9 cellular contexts compared by ENCODE assay signal in the genomic region with DNA sequence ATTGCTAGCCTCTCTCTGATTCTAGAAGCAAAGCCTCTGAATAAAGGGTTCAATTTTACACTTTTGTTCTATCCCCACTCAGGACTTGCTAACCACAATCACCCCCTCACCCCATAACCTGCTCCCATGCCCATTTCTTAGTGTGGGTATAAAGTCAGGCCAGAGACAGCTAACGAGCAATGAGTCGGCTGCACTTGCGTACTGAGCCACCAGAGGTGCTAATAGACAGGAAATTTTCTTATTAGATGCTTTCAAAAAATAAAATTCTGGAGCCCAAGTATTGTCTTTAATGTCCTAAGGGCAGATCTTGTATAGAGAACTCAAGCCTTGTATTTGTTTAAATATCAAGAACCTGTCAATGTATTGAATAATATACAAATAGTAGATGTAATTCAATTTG.
DNase-seq lines count a peak whose midpoint lies in the region; ATAC-seq and TF ChIP-seq lines count a peak whose summit lies in the region.
"Had no signal": no experiment of that assay in that cellular context is flagged by ENCODE, and none has a peak within 500 bp of the region (broad histone marks: within the 10 kb centered on the region; RNA-seq: fewer than 3 reads in every experiment).

No MANE protein-coding gene starts in this region.

- ATAC-seq in GM18907 (IDR thresholded peaks at IDR 0.05; ENCODE audit: unreplicated experiment) (peak; percentile 75), HG03442 (IDR thresholded peaks at IDR 0.05; ENCODE audit: unreplicated experiment) (peak; percentile 61)
- ATAC-seq: activated CD8-positive, alpha-beta T cell treated with anti-CD3 and anti-CD28 coated beads for 36 hours had no signal

- no peak for DNase-seq in AG10803 (ENCODE audit: low read depth)
- peak; percentile 38 for DNase-seq in choroid plexus epithelial cell (ENCODE audit: low read depth)
- DNase-seq in NCI-H1105 (lab: John Stamatoyannopoulos, UW), result no peak
- DNase-seq in cardiac septum (ENCODE audit: low spot score), result no peak
- DNase-seq in stimulated activated CD4-positive, alpha-beta T cell treated with anti-CD3 and anti-CD28 coated beads, Interleukin-12 subunit alpha, Interleukin-12 subunit beta, amount 100 ng/mL, for 4 hours, result no peak
- no peak for DNase-seq in NCI-H510A treated with DMSO at 0.1 percent for 48 hours (lab: John Stamatoyannopoulos, UW)
- DNase-seq: activated CD8-positive, alpha-beta T cell treated with anti-CD3 and anti-CD28 coated beads for 36 hours had no signal

- H3K4me3 ChIP-seq in AG10803 (ENCODE audit: low read length), result no peak overlapping the region
- no peak overlapping the region for H3K4me3 ChIP-seq in choroid plexus epithelial cell (ENCODE audit: low read depth, low read length)

- intact Hi-C loops in cardiac septum (cut with DNase I), result no loop called here

- TF ChIP-seq CTCF in AG10803 (conservative IDR thresholded peaks at IDR 0.05; ENCODE audit: low read length), result peak; percentile 35
- TF ChIP-seq CTCF in choroid plexus epithelial cell (conservative IDR thresholded peaks at IDR 0.05; ENCODE audit: low read depth, low read length), result peak; percentile 67
